11 cellular contexts compared by ENCODE assay signal in genomic region chr12:105783983-105784947, GRCh38.
DNase-seq lines count a peak whose midpoint lies in the region; ATAC-seq, FAIRE-seq and TF ChIP-seq lines count a peak whose summit lies in the region.
"Had no signal": no experiment of that assay in that cellular context is flagged by ENCODE, and none has a peak within 500 bp of the region (broad histone marks: within the 10 kb centered on the region; RNA-seq: fewer than 3 reads in every experiment).

No MANE protein-coding gene starts in this region.

- FAIRE-seq in GM12892 (lab: Jason Lieb, UNC): peak; percentile 56

- no peak for TF ChIP-seq POLR2A in GM12892 (IDR thresholded peaks at IDR 0.05; ENCODE audit: low read depth, low read length)
- no peak for TF ChIP-seq POLR2A in heart left ventricle (IDR thresholded peaks at IDR 0.05)
- no peak for TF ChIP-seq POLR2A in stomach (IDR thresholded peaks at IDR 0.05)

- peaks cover 0 to 15% (median 5%) of the 10 kb centered on the region in 12 donors for H3K4me1 ChIP-seq in heart left ventricle
- H3K4me1 ChIP-seq in stomach: peaks cover 0 to 17% (median 4%) of the 10 kb centered on the region in 4 donors

- no peak for TF ChIP-seq EP300 in stomach (IDR thresholded peaks at IDR 0.05)

- no peaks in the 10 kb centered on the region for H3K36me3 ChIP-seq in heart left ventricle
- H3K36me3 ChIP-seq in MG63: no peaks in the 10 kb centered on the region
- H3K36me3 ChIP-seq in stomach: no peaks in the 10 kb centered on the region
- H3K36me3 ChIP-seq: cardiac muscle cell had no signal

- TF ChIP-seq CTCF in heart left ventricle (IDR thresholded peaks at IDR 0.05) (no peak), stomach (IDR thresholded peaks at IDR 0.05) (no peak)

- H3K27ac ChIP-seq in heart left ventricle: peak overlapping the region in 3 of 12 donors; percentile 10 to 35 (median 27)
- H3K27ac ChIP-seq in stomach: peak overlapping the region in 2 of 5 donors; percentile 45 to 53
- H3K27ac ChIP-seq: cardiac muscle cell had no signal

- H3K4me3 ChIP-seq in heart left ventricle: no peak overlapping the region
- H3K4me3 ChIP-seq in MG63: no peak overlapping the region
- no peak overlapping the region for H3K4me3 ChIP-seq in stomach
- H3K4me3 ChIP-seq: cardiac muscle cell had no signal

- H3K9me3 ChIP-seq in heart left ventricle (peaks cover 0 to under 1% (median 0%) of the 10 kb centered on the region in 12 donors), MG63 (no peaks in the 10 kb centered on the region), stomach (peaks cover 0 to 5% (median under 1%) of the 10 kb centered on the region in 4 donors)

- DNase-seq in GM12892 (ENCODE audit: insufficient read length) (no peak), heart left ventricle (peak in 1 of 5 donors; percentile 19), MG63 (no peak), stomach (no peak)
- no peak for DNase-seq in stimulated activated CD8-positive, alpha-beta memory T cell treated with anti-CD3 and anti-CD28 coated beads, Interleukin-4, amount 100 ng/mL, for 48 hours
- DNase-seq: DMS 273 treated with DMSO at 0.1 percent for 48 hours, H9 had no signal

- H3K27me3 ChIP-seq in heart left ventricle: no peaks in the 10 kb centered on the region
- H3K27me3 ChIP-seq in MG63: no peaks in the 10 kb centered on the region
- no peaks in the 10 kb centered on the region for H3K27me3 ChIP-seq in stomach
- H3K27me3 ChIP-seq: cardiac muscle cell had no signal

- WGBS in heart left ventricle, 4 donors: 58 to 62% (median 61%) methylated on average over 8 of the region's 8 CpGs
- 59 to 73% (median 67%) methylated on average over 8 of the region's 8 CpGs for WGBS in stomach, 5 donors

- intact Hi-C loops in heart left ventricle (cut with DNase I): loop anchor here in 3 of 10 donors (2.0 to 10.0 kb wide), 3 partner anchors 31 to 71 kb away; no protein-coding TSS in a partner anchor
- intact Hi-C loops in stomach (cut with DNase I; ENCODE audit: low total_unique reads): no loop called here

- ATAC-seq in GM21367 (IDR thresholded peaks at IDR 0.05; ENCODE audit: unreplicated experiment) (peak; percentile 55), HG03460 (IDR thresholded peaks at IDR 0.05; ENCODE audit: unreplicated experiment) (peak; percentile 79), heart left ventricle (peak in 3 of 4 donors; percentile 14 to 65 (median 54)), GM21526 (IDR thresholded peaks at IDR 0.05; ENCODE audit: low FRiP score, unreplicated experiment) (no peak)
